In genomic region chr4:41990383-41991111, GRCh38 we compare ENCODE assay signal across 8 cellular contexts. TPM values are rescaled to one million over a fixed set of nuclear protein-coding genes. Genes with fewer than 3 reads are reported as not detected.
DNase-seq lines count a peak whose midpoint lies in the region; ATAC-seq, FAIRE-seq and TF ChIP-seq lines count a peak whose summit lies in the region.

Gene SLC30A9 (plus strand): TSS chr4:41990530. CDS start chr4:41990652, 122 bp downstream.

- H3K9ac ChIP-seq in smooth muscle cell (ENCODE audit: low read depth) = peak within 1 kb of the TSS; percentile 92

- H4K20me1 ChIP-seq in smooth muscle cell (ENCODE audit: low read depth) = peaks cover 32% of the 10 kb centered on the region

- FAIRE-seq in bronchial epithelial cell (lab: Jason Lieb, UNC) = peak; percentile 99

- ATAC-seq in GM18907 (IDR thresholded peaks at IDR 0.05; ENCODE audit: unreplicated experiment) (peak; percentile 99), HG03159 (IDR thresholded peaks at IDR 0.05; ENCODE audit: unreplicated experiment) (peak; percentile 99)

- peak within 1 kb of the TSS; percentile 94 for H3K4me2 ChIP-seq in smooth muscle cell

- peak within 1 kb of the TSS; percentile 88 for H3K27ac ChIP-seq in WERI-Rb-1
- peak within 1 kb of the TSS; percentile 76 for H3K27ac ChIP-seq in smooth muscle cell (ENCODE audit: low read depth)

- peaks cover 46% of the 10 kb centered on the region for H3K79me2 ChIP-seq in smooth muscle cell (ENCODE audit: low read depth)

- peak within 1 kb of the TSS; percentile 99 for H2AFZ ChIP-seq in smooth muscle cell (ENCODE audit: low read depth)

- H3K4me3 ChIP-seq in WERI-Rb-1 (ENCODE audit: low read depth, low read length) = peak within 1 kb of the TSS; percentile 95
- H3K4me3 ChIP-seq in bronchial epithelial cell (ENCODE audit: low read depth, low read length) = peak within 1 kb of the TSS; percentile 77
- H3K4me3 ChIP-seq in smooth muscle cell = peak within 1 kb of the TSS; percentile 69

- TF ChIP-seq CTCF in WERI-Rb-1 (IDR thresholded peaks at IDR 0.05; ENCODE audit: low read depth, low read length) = peak; percentile 31; the same call in 1 of the 2 replicates
- peak; percentile 36 for TF ChIP-seq CTCF in bronchial epithelial cell (IDR thresholded peaks at IDR 0.05; ENCODE audit: insufficient read depth, low read length, severe bottlenecking)
- TF ChIP-seq CTCF in smooth muscle cell (IDR thresholded peaks at IDR 0.05; ENCODE audit: borderline replicate concordance, insufficient read depth, poor library complexity, severe bottlenecking) = peak; percentile 22

- peaks cover 30% of the 10 kb centered on the region for H3K4me1 ChIP-seq in smooth muscle cell (ENCODE audit: low read depth)

- 1% methylated on average over 58 of the region's 63 CpGs for WGBS in smooth muscle cell (ENCODE audit: low lambda C conversion rate)

- DNase-seq in AG08396 (ENCODE audit: low spot score) = peak; percentile 96
- DNase-seq in NCI-H2227 (lab: John Stamatoyannopoulos, UW; ENCODE audit: unreplicated experiment) = peak; percentile 91
- peak; percentile 93 for DNase-seq in WERI-Rb-1
- peak; percentile 89 for DNase-seq in bronchial epithelial cell (ENCODE audit: low read depth)
- DNase-seq in iPS-NIHi7 (ENCODE audit: extremely low spot score) = peak; percentile 98
- peak; percentile 66 for DNase-seq in smooth muscle cell (lab: John Stamatoyannopoulos, UW; ENCODE audit: unreplicated experiment)

- no peaks in the 10 kb centered on the region for H3F3A ChIP-seq in smooth muscle cell (ENCODE audit: low read depth)

- H3K9me3 ChIP-seq in WERI-Rb-1 (ENCODE audit: severe bottlenecking) (no peaks in the 10 kb centered on the region), smooth muscle cell (replicated peaks; ENCODE audit: low read depth) (no peaks in the 10 kb centered on the region)

- peaks cover 5% of the 10 kb centered on the region for H3K36me3 ChIP-seq in WERI-Rb-1
- H3K36me3 ChIP-seq in bronchial epithelial cell (ENCODE audit: control insufficient read depth, insufficient read depth, low read length) = no peaks in the 10 kb centered on the region
- no peaks in the 10 kb centered on the region for H3K36me3 ChIP-seq in smooth muscle cell (ENCODE audit: low read depth)

- H3K27me3 ChIP-seq in WERI-Rb-1 (ENCODE audit: insufficient read depth, low read depth, severe bottlenecking) = no peaks in the 10 kb centered on the region
- no peaks in the 10 kb centered on the region for H3K27me3 ChIP-seq in bronchial epithelial cell (ENCODE audit: control insufficient read depth, insufficient read depth, low read length)
- no peaks in the 10 kb centered on the region for H3K27me3 ChIP-seq in smooth muscle cell (ENCODE audit: low read depth)

RNA-seq across cellular contexts. Expression of gene SLC30A9, which starts in this region (rescaled TPM):
- total RNA-seq in bronchial epithelial cell = 49.4 and 54.5 TPM in 2 replicates
- total RNA-seq in smooth muscle cell = 72.1 and 73.1 TPM in 2 replicates
- polyA plus RNA-seq in smooth muscle cell = 37.7 and 41.3 TPM in 2 replicates

Comparison
In these comparisons a context has a peak if more than half of its experiments do, and no peak if none do; other contexts are left out.
1. Peak in every context shown above with its lines: DNase-seq, ATAC-seq, H3K4me3 ChIP-seq and H3K27ac ChIP-seq.